In the genomic region with DNA sequence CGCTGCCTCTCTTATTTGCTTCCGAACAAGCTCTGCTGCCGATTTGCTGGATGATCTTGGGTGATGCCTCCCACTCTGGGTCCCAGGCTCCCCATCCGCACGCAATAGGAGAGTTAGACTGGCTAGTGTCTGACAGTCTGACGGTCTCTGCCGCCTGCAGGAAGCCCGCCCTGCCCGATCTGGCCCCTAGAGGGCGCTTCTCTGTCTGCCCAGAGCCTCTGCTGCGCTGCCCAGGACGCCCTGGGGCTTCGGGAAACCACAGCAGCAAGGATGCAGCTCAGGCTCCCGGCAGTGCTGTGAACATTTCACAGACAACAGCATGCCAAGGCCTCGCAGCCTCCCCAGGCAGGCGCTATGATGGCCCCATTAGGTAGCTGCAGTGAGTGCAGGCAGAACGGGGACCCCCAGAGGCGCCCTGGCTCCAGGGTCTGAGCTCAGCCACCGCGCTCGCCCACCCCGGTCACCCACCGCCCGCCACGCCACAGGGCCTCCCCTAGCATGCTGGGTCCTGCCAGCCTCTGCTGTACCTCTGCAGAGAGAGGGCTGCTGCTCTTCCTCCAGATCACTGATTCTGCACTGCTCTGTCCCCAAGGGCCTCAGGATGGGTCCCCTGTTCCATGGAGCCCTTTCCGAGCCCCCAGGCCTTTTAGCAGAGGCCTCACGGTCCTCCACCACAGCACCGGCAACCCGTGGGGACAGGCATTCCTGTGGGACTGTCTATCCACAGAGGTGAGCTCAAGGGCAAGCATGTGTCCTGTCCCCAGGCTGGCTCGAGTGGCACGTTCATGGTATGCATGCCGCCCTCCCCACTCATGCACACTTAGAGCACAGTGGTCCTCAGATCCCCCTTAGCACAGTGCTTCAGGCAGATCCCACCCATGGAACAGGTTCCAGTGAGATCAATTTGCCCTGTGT, we compare ENCODE assay signal across 8 cellular contexts. TPM values are rescaled to one million over a fixed set of nuclear protein-coding genes. Genes with fewer than 3 reads are reported as not detected.
A peak's percentile ranks its signal among the peaks of the same experiment; 100 is the strongest.
DNase-seq lines count a peak whose midpoint lies in the region; ATAC-seq and TF ChIP-seq lines count a peak whose summit lies in the region.

No MANE protein-coding gene starts in this region.

- no peaks in the 10 kb centered on the region for H3K4me1 ChIP-seq in OCI-LY3 (ENCODE audit: low read length)
- peaks cover 18% of the 10 kb centered on the region for H3K4me1 ChIP-seq in mucosa of descending colon (ENCODE audit: low read depth)

- no peaks in the 10 kb centered on the region for H3K36me3 ChIP-seq in OCI-LY3 (replicated peaks; ENCODE audit: low read depth, low read length)
- no peaks in the 10 kb centered on the region for H3K36me3 ChIP-seq in mucosa of descending colon (ENCODE audit: low read depth)

- H4K20me1 ChIP-seq in OCI-LY3 (ENCODE audit: insufficient read depth, low read length) = no peaks in the 10 kb centered on the region

- ATAC-seq in HG02798 (IDR thresholded peaks at IDR 0.05; ENCODE audit: poor library complexity, unreplicated experiment) (peak; percentile 57), mucosa of descending colon (peak; percentile 57)

- no peak overlapping the region for H3K27ac ChIP-seq in C4-2B
- H3K27ac ChIP-seq in OCI-LY3 (ENCODE audit: low read length) = no peak overlapping the region

- TF ChIP-seq CTCF in C4-2B (conservative IDR thresholded peaks at IDR 0.05) = peak; percentile 99
- TF ChIP-seq CTCF in OCI-LY3 (IDR thresholded peaks at IDR 0.05; ENCODE audit: low read depth, low read length) = peak; percentile 95
- TF ChIP-seq CTCF in mucosa of descending colon (IDR thresholded peaks at IDR 0.05) = peak; percentile 96

- no peaks in the 10 kb centered on the region for H3K9me3 ChIP-seq in OCI-LY3 (ENCODE audit: insufficient read depth, low read length)
- no peaks in the 10 kb centered on the region for H3K9me3 ChIP-seq in mucosa of descending colon

- DNase-seq in activated CD8-positive, alpha-beta memory T cell treated with anti-CD3 and anti-CD28 coated beads, Interleukin-2, amount 50 U/mL, for 48 hours = peak; percentile 95
- DNase-seq in epidermal melanocyte (ENCODE audit: insufficient read length, low spot score) (peak; percentile 98), mucosa of descending colon (peak; percentile 86 to 95 (median 92))
- peak; percentile 57 to 65 for DNase-seq in stimulated activated CD8-positive, alpha-beta memory T cell treated with anti-CD3 and anti-CD28 coated beads, Interleukin-4, amount 100 ng/mL, for 1 hour (ENCODE audit: low read depth in 2 of 2, low spot score in 1 of 2)
- no peak for DNase-seq in NK-92 treated with Interleukin-12 subunit alpha and Interleukin-12 subunit beta, amount 100 ng/mL, for 24 hours (lab: John Stamatoyannopoulos, UW)

- no peaks in the 10 kb centered on the region for H3K79me2 ChIP-seq in OCI-LY3 (ENCODE audit: low read length)

- H2AFZ ChIP-seq in OCI-LY3 (ENCODE audit: low read depth, low read length) = no peak overlapping the region

- no peak overlapping the region for H3K9ac ChIP-seq in OCI-LY3 (ENCODE audit: low read length)

- H3K27me3 ChIP-seq in OCI-LY3 (ENCODE audit: low read depth, low read length) = no peaks in the 10 kb centered on the region

- intact Hi-C loops in mucosa of descending colon (cut with DNase I, micrococcal nuclease) = loop anchor here in 1 of 2 donors (10.0 kb wide), 1 partner anchor 240 kb away; no protein-coding TSS in a partner anchor

- no peak overlapping the region for H3K4me3 ChIP-seq in OCI-LY3 (ENCODE audit: low read length)
- H3K4me3 ChIP-seq in mucosa of descending colon = no peak overlapping the region

- no peak overlapping the region for H3K4me2 ChIP-seq in OCI-LY3 (ENCODE audit: low read length)

RNA-seq across cellular contexts. Expression of gene BAIAP2L2, which starts 4.3 kb away (rescaled TPM):
- 10 to 100 TPM; 33.9 to 92.3 (median 63.7) TPM for total RNA-seq in mucosa of descending colon

RNA-seq across cellular contexts. Expression of gene SLC16A8, which starts 30.8 kb away (rescaled TPM):
- not detected for total RNA-seq in mucosa of descending colon

RNA-seq across cellular contexts. Expression of gene PICK1, which starts 57.5 kb away (rescaled TPM):
- 10 to 100 TPM; 30.9 to 40.7 (median 37.9) TPM for total RNA-seq in mucosa of descending colon
